ENCODE assay signal across 8 cellular contexts in the genomic region with DNA sequence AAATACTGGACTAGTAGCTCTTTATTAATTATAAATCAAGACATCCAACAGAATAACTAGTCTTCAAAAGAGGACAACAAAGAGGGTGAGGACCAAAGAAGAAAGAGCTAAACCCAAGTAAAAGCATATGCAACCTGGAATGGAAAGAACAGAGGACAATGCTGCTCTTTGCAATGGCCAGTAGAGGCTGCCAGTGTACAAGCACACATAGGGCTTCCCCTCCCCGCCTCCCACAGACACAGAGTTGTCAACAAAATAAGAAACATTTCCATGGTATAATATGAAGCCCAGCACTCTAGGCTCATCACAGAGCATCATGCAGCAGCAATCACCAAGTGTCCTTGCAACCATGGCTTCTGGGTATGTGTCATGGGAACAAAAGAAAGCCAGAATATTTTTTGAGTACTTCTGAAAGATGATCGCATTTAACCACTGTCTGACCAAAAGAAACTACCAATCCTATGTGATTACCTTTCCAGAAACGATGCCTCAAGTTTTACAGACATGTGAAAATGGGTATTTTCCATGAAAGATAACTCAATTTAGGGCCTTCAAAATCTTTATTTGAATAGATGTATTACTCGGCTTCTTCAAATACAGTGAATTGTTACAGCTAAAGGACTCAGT. TPM values are rescaled to one million over a fixed set of nuclear protein-coding genes. Genes with fewer than 3 reads are reported as not detected.
DNase-seq lines count a peak whose midpoint lies in the region; ATAC-seq and TF ChIP-seq lines count a peak whose summit lies in the region.

No MANE protein-coding gene starts in this region.

- no peak overlapping the region for H2AFZ ChIP-seq in PC-3 (ENCODE audit: low read length)

- H3K9me3 ChIP-seq in PC-3 (ENCODE audit: low read length) (no peaks in the 10 kb centered on the region), gastroesophageal sphincter (no peaks in the 10 kb centered on the region), aorta (ENCODE audit: control insufficient read depth, low read length) (no peaks in the 10 kb centered on the region)

- peak; percentile 89 for TF ChIP-seq CTCF in PC-3 (conservative IDR thresholded peaks at IDR 0.05; ENCODE audit: low read depth, low read length)
- peak; percentile 35 to 78 (median 53) for TF ChIP-seq CTCF in gastroesophageal sphincter (IDR thresholded peaks at IDR 0.05)

- CTCF ChIA-PET in PC-3 (lab: Charles Lee) = interaction anchor here (0.6 to 1.7 kb wide), 2 partner anchors 59 to 587 kb away, joined by 4 read pairs; no protein-coding TSS in a partner anchor

- TF ChIP-seq EP300 in Ishikawa (IDR thresholded peaks at IDR 0.05; ENCODE audit: borderline replicate concordance) = no peak
- no peak for TF ChIP-seq EP300 in gastroesophageal sphincter (IDR thresholded peaks at IDR 0.05)

- intact Hi-C loops in PC-3 (cut with micrococcal nuclease) (loop anchor here (1.0 to 10.0 kb wide), 5 partner anchors 54 to 900 kb away; no protein-coding TSS in a partner anchor), aorta (cut with DNase I) (no loop called here)

- H3K9me2 ChIP-seq in PC-3 (replicated peaks; ENCODE audit: low read length) = no peaks in the 10 kb centered on the region

- no peaks in the 10 kb centered on the region for H3F3A ChIP-seq in PC-3 (ENCODE audit: low read length, unreplicated experiment)

- H3K4me1 ChIP-seq in PC-3 (ENCODE audit: insufficient read depth, low read length) (0 out of 2 replicates have a peak, but pooled peaks cover 3% of the 10 kb centered on the region), gastroesophageal sphincter (peaks cover 0 to 28% (median 0%) of the 10 kb centered on the region in 3 donors), aorta (ENCODE audit: control insufficient read depth in 1 of 2, insufficient read depth in 2 of 2, low read length in 2 of 2) (no peaks in the 10 kb centered on the region)

- no peak for TF ChIP-seq POLR2A in gastroesophageal sphincter (IDR thresholded peaks at IDR 0.05)

- H3K27me3 ChIP-seq in PC-3 (ENCODE audit: low read length) = no peaks in the 10 kb centered on the region
- H3K27me3 ChIP-seq in gastroesophageal sphincter = no peaks in the 10 kb centered on the region
- H3K27me3 ChIP-seq in aorta (ENCODE audit: control insufficient read depth in 1 of 2, insufficient read depth in 2 of 2, low read length in 1 of 2) = no peaks in the 10 kb centered on the region

- peak; percentile 97 for TF ChIP-seq RAD21 in Ishikawa (IDR thresholded peaks at IDR 0.05; ENCODE audit: low read depth)

- H3K4me3 ChIP-seq in PC-3 (ENCODE audit: low read length) (no peak overlapping the region), gastroesophageal sphincter (no peak overlapping the region), aorta (ENCODE audit: low read length in 2 of 2) (no peak overlapping the region)

- POLR2A ChIA-PET in PC-3 (lab: Charles Lee; ENCODE audit: unreplicated experiment) = no interaction called here

- H3K27ac ChIP-seq in PC-3 (ENCODE audit: low read length) = no peak overlapping the region
- H3K27ac ChIP-seq in gastroesophageal sphincter = no peak overlapping the region
- no peak overlapping the region for H3K27ac ChIP-seq in aorta (ENCODE audit: low read depth in 1 of 2, low read length in 2 of 2)

- no peaks in the 10 kb centered on the region for H3K79me2 ChIP-seq in PC-3 (ENCODE audit: low read length)

- WGBS in gastroesophageal sphincter (ENCODE audit: low coverage in 1 of 2), 2 donors = 55 to 62% methylated on average over 4 of the region's 4 CpGs
- WGBS in aorta, 2 donors = 70 to 75% methylated on average over 4 of the region's 4 CpGs

- DNase-seq in ELR (ENCODE audit: low read depth) (peak; percentile 71), PC-3 (peak; percentile 55), pons (ENCODE audit: low spot score) (peak; percentile 88), aorta (peak in 1 of 2 donors; percentile 64)
- DNase-seq in activated effector memory CD4-positive, alpha-beta T cell treated with anti-CD3 and anti-CD28 coated beads, Interleukin-2, amount 50 U/mL, for 16 hours = peak; percentile 83

- 0 out of 2 replicates have a peak overlapping the region, but pooled peaks have one; percentile 29 for H3K4me2 ChIP-seq in PC-3 (ENCODE audit: low read length)

- no peaks in the 10 kb centered on the region for H4K20me1 ChIP-seq in PC-3 (ENCODE audit: low read length)

- BruUV-seq in PC-3 (replicated peaks; lab: Mats Ljungman, UMichigan) = no TSS peak

- H3K36me3 ChIP-seq in PC-3 (ENCODE audit: low read depth, low read length) = no peaks in the 10 kb centered on the region
- no peaks in the 10 kb centered on the region for H3K36me3 ChIP-seq in gastroesophageal sphincter
- no peaks in the 10 kb centered on the region for H3K36me3 ChIP-seq in aorta (ENCODE audit: control insufficient read depth in 1 of 2, insufficient read depth in 2 of 2, low read length in 1 of 2)

- no peak overlapping the region for H3K9ac ChIP-seq in PC-3 (ENCODE audit: low read length)

- ATAC-seq in GM21737 (IDR thresholded peaks at IDR 0.05; ENCODE audit: unreplicated experiment) = peak; percentile 95
- ATAC-seq in PC-3 = peak; percentile 94
- ATAC-seq in gastroesophageal sphincter = peak; percentile 66
- ATAC-seq in aorta (ENCODE audit: low FRiP score) = peak; percentile 76

TF ChIP-seq in Ishikawa, 13 proteins besides CTCF, POLR2A, EP300 and RAD21:
- TF ChIP-seq FOXM1 (IDR thresholded peaks at IDR 0.05; ENCODE audit: borderline replicate concordance, low read depth) = no peak

RNA-seq across cellular contexts. Expression of a gene that starts 58.1 kb away (rescaled TPM):
- total RNA-seq in PC-3 (2014; rRNA removed) (2.3 and 4.5 TPM in 2 replicates), gastroesophageal sphincter (1 to 10 TPM; 5.6 to 9.0 (median 7.7) TPM), aorta (10 to 100 TPM; 10.5 to 22.4 TPM)
- 1 to 10 TPM in 1 of 2 donors, under 1 TPM in 1; 0.38 to 1.3 TPM for polyA plus RNA-seq in aorta
